ENCODE assay signal across 16 cellular contexts in genomic region chr16:54093281-54093680, GRCh38.
DNase-seq lines count a peak whose midpoint lies in the region; TF ChIP-seq lines count a peak whose summit lies in the region.
"Had no signal": no experiment of that assay in that cellular context is flagged by ENCODE, and none has a peak within 500 bp of the region (broad histone marks: within the 10 kb centered on the region; RNA-seq: fewer than 3 reads in every experiment).

No MANE protein-coding gene starts in this region.

- TF ChIP-seq CTCF in astrocyte of the spinal cord (IDR thresholded peaks at IDR 0.05; ENCODE audit: low read depth, low read length): no peak
- TF ChIP-seq CTCF in GM13977 (IDR thresholded peaks at IDR 0.05; ENCODE audit: extremely low read depth, insufficient read depth, missing control alignments): no peak

- DNase-seq in RPMI7951 (ENCODE audit: low read depth) (peak; percentile 21), astrocyte of the spinal cord (ENCODE audit: low read depth, low spot score) (peak; percentile 64), iris pigment epithelial cell (ENCODE audit: low read depth) (peak; percentile 25), GM13977 (ENCODE audit: low spot score) (no peak), inferior parietal cortex (ENCODE audit: extremely low spot score) (no peak)
- DNase-seq in effector CD8-positive, alpha-beta T cell (lab: John Stamatoyannopoulos, UW): no peak
- DNase-seq: CD8-positive, alpha-beta memory T cell; COR-L47; DMS 273 treated with DMSO at 0.1 percent for 48 hours; DMS53; DND-41; EL; GOT3; H7; HFFc6 had no signal

- H3K4me3 ChIP-seq in astrocyte of the spinal cord (ENCODE audit: low read depth, low read length): no peak overlapping the region
- H3K4me3 ChIP-seq: BLaER1 treated with 17β-estradiol and CSF1 and Interleukin-3, amounts not matched to agents 10 nM and 100 nM had no signal

- in situ Hi-C loops in astrocyte of the spinal cord (cut with HindIII; ENCODE audit: low sequenced_read_pairs) (no loop called here), GM13977 (cut with MboI; ENCODE audit: low pct_unique_long_range_greater_than_20kb, low sequenced_read_pairs, unreplicated experiment) (no loop called here)

Comparison
In these comparisons a context has a peak if more than half of its experiments do, and no peak if none do; other contexts are left out.
1. DNase-seq: peak in RPMI7951 (single experiment), astrocyte of the spinal cord (single experiment) and iris pigment epithelial cell (single experiment); none in GM13977 (single experiment), effector CD8-positive, alpha-beta T cell (single experiment) and inferior parietal cortex (single experiment).